In genomic region chr9:81852820-81853219, GRCh38 we compare ENCODE assay signal across 3 cellular contexts.
"Had no signal": no experiment of that assay in that cellular context is flagged by ENCODE, and none has a peak within 500 bp of the region (broad histone marks: within the 10 kb centered on the region; RNA-seq: fewer than 3 reads in every experiment).

No MANE protein-coding gene starts in this region.

- ATAC-seq: GM12878 had no signal

- DNase-seq: GDM1, GF-D8 had no signal
